Comparison of ENCODE assay signal across 14 cellular contexts in genomic region chr4:121654738-121655137, GRCh38.
DNase-seq lines count a peak whose midpoint lies in the region; ATAC-seq lines count a peak whose summit lies in the region.
"Had no signal": no experiment of that assay in that cellular context is flagged by ENCODE, and none has a peak within 500 bp of the region (broad histone marks: within the 10 kb centered on the region; RNA-seq: fewer than 3 reads in every experiment).

No MANE protein-coding gene starts in this region.

- no peaks in the 10 kb centered on the region for H3K9me3 Mint-ChIP-seq in effector memory CD8-positive, alpha-beta T cell
- H3K9me3 Mint-ChIP-seq: T-helper 2 cell treated with Interferon-gamma antibody and Interleukin-4, amounts not matched to agents 5 μg/mL and 100 μg/mL, for 36 hours had no signal

- H3K36me3 Mint-ChIP-seq in effector memory CD8-positive, alpha-beta T cell (ENCODE audit: insufficient read depth): no peaks in the 10 kb centered on the region

- no peak overlapping the region for H3K4me3 Mint-ChIP-seq in effector memory CD8-positive, alpha-beta T cell
- H3K4me3 Mint-ChIP-seq: T-helper 2 cell treated with Interferon-gamma antibody and Interleukin-4, amounts not matched to agents 5 μg/mL and 100 μg/mL, for 36 hours had no signal

- no peaks in the 10 kb centered on the region for H3K27me3 Mint-ChIP-seq in effector memory CD8-positive, alpha-beta T cell

- H3K4me1 Mint-ChIP-seq in effector memory CD8-positive, alpha-beta T cell (ENCODE audit: low read depth in 2 of 2): no peaks in the 10 kb centered on the region

- no peak overlapping the region for H3K27ac Mint-ChIP-seq in effector memory CD8-positive, alpha-beta T cell
- H3K27ac Mint-ChIP-seq: T-helper 2 cell treated with Interferon-gamma antibody and Interleukin-4, amounts not matched to agents 5 μg/mL and 100 μg/mL, for 36 hours had no signal

- DNase-seq in NCI-H524 treated with DMSO at 0.1 percent for 48 hours (lab: John Stamatoyannopoulos, UW) (no peak), DMS 273 treated with DMSO at 0.1 percent for 48 hours (lab: John Stamatoyannopoulos, UW) (no peak), NCI-H345 (lab: John Stamatoyannopoulos, UW) (no peak)
- no peak for DNase-seq in effector memory CD8-positive, alpha-beta T cell
- DNase-seq: left lung, MV-4-11, NCI-H82, nucleus accumbens, stomach had no signal

- ATAC-seq in GM18519 (IDR thresholded peaks at IDR 0.05; ENCODE audit: low FRiP score, unreplicated experiment): peak; percentile 86
- ATAC-seq in GM21367 (IDR thresholded peaks at IDR 0.05; ENCODE audit: unreplicated experiment): peak; percentile 94
- ATAC-seq in HG02970 (IDR thresholded peaks at IDR 0.05; ENCODE audit: low FRiP score, unreplicated experiment): peak; percentile 67
- peak; percentile 90 for ATAC-seq in HG03575 (IDR thresholded peaks at IDR 0.05; ENCODE audit: extremely low read depth, insufficient number of reproducible peaks, low FRiP score, unreplicated experiment)
- ATAC-seq in effector memory CD8-positive, alpha-beta T cell (replicated peaks): no peak
- ATAC-seq: left lung had no signal
